19 cellular contexts compared by ENCODE assay signal in genomic region chr6:43282060-43282459, GRCh38. TPM values are rescaled to one million over a fixed set of nuclear protein-coding genes. Genes with fewer than 3 reads are reported as not detected.
DNase-seq lines count a peak whose midpoint lies in the region; ATAC-seq and TF ChIP-seq lines count a peak whose summit lies in the region.
"Had no signal": no experiment of that assay in that cellular context is flagged by ENCODE, and none has a peak within 500 bp of the region (broad histone marks: within the 10 kb centered on the region; RNA-seq: fewer than 3 reads in every experiment).

No MANE protein-coding gene starts in this region.

- DNase-seq in right cardiac atrium (peak in 2 of 3 donors; percentile 1 to 16), right atrium auricular region (ENCODE audit: low spot score) (no peak), nephron progenitor cell (no peak), osteoblast (ENCODE audit: insufficient read length, low spot score, missing footprints) (peak; percentile 51), cerebellar nuclear complex (lab: John Stamatoyannopoulos, UW) (no peak), NCI-H1694 treated with DMSO at 0.1 percent for 48 hours (lab: John Stamatoyannopoulos, UW) (no peak)
- DNase-seq in stimulated activated CD4-positive, alpha-beta T cell treated with anti-CD3 and anti-CD28 coated beads, Interleukin-4, amount 100 ng/mL, for 4 hours: no peak
- DNase-seq: 8988T; CD8-positive, alpha-beta T cell; GDM1; H7 had no signal

- no peaks in the 10 kb centered on the region for H3K36me3 Mint-ChIP-seq in nephron progenitor cell (ENCODE audit: low read depth)
- H3K36me3 Mint-ChIP-seq: CD8-positive, alpha-beta T cell had no signal

- H3K79me2 ChIP-seq in OCI-LY3 (ENCODE audit: low read length): no peaks in the 10 kb centered on the region
- no peaks in the 10 kb centered on the region for H3K79me2 ChIP-seq in osteoblast (ENCODE audit: insufficient read depth, low read length)

- H3K9me3 Mint-ChIP-seq in nephron progenitor cell: no peaks in the 10 kb centered on the region
- H3K9me3 Mint-ChIP-seq: CD8-positive, alpha-beta T cell; GM23338 had no signal

- H3K27ac ChIP-seq in right cardiac atrium (ENCODE audit: low read length) (no peak overlapping the region), right atrium auricular region (no peak overlapping the region), OCI-LY3 (ENCODE audit: low read length) (no peak overlapping the region), osteoblast (ENCODE audit: low read depth, low read length) (no peak overlapping the region)
- H3K27ac ChIP-seq: BLaER1 had no signal

- peak overlapping the region; percentile 80 for H3K27ac Mint-ChIP-seq in nephron progenitor cell
- H3K27ac Mint-ChIP-seq: CD8-positive, alpha-beta T cell; GM23338 had no signal

- H3K4me1 Mint-ChIP-seq in nephron progenitor cell: peaks cover 51% of the 10 kb centered on the region

- H3K27me3 ChIP-seq in right cardiac atrium (ENCODE audit: control insufficient read depth, insufficient read depth) (no peaks in the 10 kb centered on the region), right atrium auricular region (no peaks in the 10 kb centered on the region), OCI-LY3 (ENCODE audit: low read depth, low read length) (peaks cover 14% of the 10 kb centered on the region; the same call in 1 of the 2 replicates), osteoblast (ENCODE audit: insufficient read depth, low read length) (peaks cover 5% of the 10 kb centered on the region)

- TF ChIP-seq CTCF in right atrium auricular region (IDR thresholded peaks at IDR 0.05) (no peak), OCI-LY3 (IDR thresholded peaks at IDR 0.05; ENCODE audit: low read depth, low read length) (no peak), nephron progenitor cell (IDR thresholded peaks at IDR 0.05) (no peak), osteoblast (IDR thresholded peaks at IDR 0.05; ENCODE audit: extremely low read depth, low read depth, low read length) (no peak)

- 0 out of 2 replicates have a peak overlapping the region, but pooled peaks have one; percentile 43 for H2AFZ ChIP-seq in OCI-LY3 (ENCODE audit: low read depth, low read length)
- H2AFZ ChIP-seq in osteoblast (ENCODE audit: low read length): no peak overlapping the region
- H2AFZ ChIP-seq: GM23338 had no signal

- no peak for ATAC-seq in right cardiac atrium
- ATAC-seq: CD8-positive, alpha-beta T cell; GM23338; HCT116 had no signal

- H3K4me2 ChIP-seq in OCI-LY3 (ENCODE audit: low read length): no peak overlapping the region
- H3K4me2 ChIP-seq in osteoblast (ENCODE audit: insufficient read depth, low read length): no peak overlapping the region
- H3K4me2 ChIP-seq: GM23338 had no signal

- H3K9ac ChIP-seq in OCI-LY3 (ENCODE audit: low read length): no peak overlapping the region
- H3K9ac ChIP-seq: BLaER1 had no signal

- no peaks in the 10 kb centered on the region for H3K4me1 ChIP-seq in right cardiac atrium (ENCODE audit: control insufficient read depth, insufficient read depth, low read length)
- no peaks in the 10 kb centered on the region for H3K4me1 ChIP-seq in right atrium auricular region
- no peaks in the 10 kb centered on the region for H3K4me1 ChIP-seq in OCI-LY3 (ENCODE audit: low read length)
- peaks cover 19% of the 10 kb centered on the region for H3K4me1 ChIP-seq in osteoblast (ENCODE audit: insufficient read depth, low read length)

- H3K9me3 ChIP-seq in right cardiac atrium (ENCODE audit: control insufficient read depth, low read length) (no peaks in the 10 kb centered on the region), right atrium auricular region (no peaks in the 10 kb centered on the region), OCI-LY3 (ENCODE audit: insufficient read depth, low read length) (no peaks in the 10 kb centered on the region), osteoblast (ENCODE audit: low read depth, low read length) (no peaks in the 10 kb centered on the region)
- H3K9me3 ChIP-seq: BLaER1 had no signal

- intact Hi-C loops in right cardiac atrium (cut with DNase I): no loop called here

- no peaks in the 10 kb centered on the region for H4K20me1 ChIP-seq in OCI-LY3 (ENCODE audit: insufficient read depth, low read length)
- no peaks in the 10 kb centered on the region for H4K20me1 ChIP-seq in osteoblast (ENCODE audit: insufficient read depth, low read length)
- H4K20me1 ChIP-seq: BLaER1 had no signal

- 70% methylated on average over 9 of the region's 9 CpGs for WGBS in right cardiac atrium

- H3K4me3 ChIP-seq in right cardiac atrium (ENCODE audit: low read length) (no peak overlapping the region), right atrium auricular region (no peak overlapping the region), OCI-LY3 (ENCODE audit: low read length) (no peak overlapping the region), osteoblast (ENCODE audit: insufficient read depth, low read length) (no peak overlapping the region)
- H3K4me3 ChIP-seq: BLaER1, GM23338 had no signal

- H3K27me3 Mint-ChIP-seq in nephron progenitor cell (ENCODE audit: low read depth, poor library complexity): peaks cover 37% of the 10 kb centered on the region

- no peaks in the 10 kb centered on the region for H3K36me3 ChIP-seq in right atrium auricular region
- no peaks in the 10 kb centered on the region for H3K36me3 ChIP-seq in OCI-LY3 (replicated peaks; ENCODE audit: low read depth, low read length)
- H3K36me3 ChIP-seq in osteoblast (ENCODE audit: insufficient read depth, low read length): no peaks in the 10 kb centered on the region
- H3K36me3 ChIP-seq: BLaER1 had no signal

- H3K4me3 Mint-ChIP-seq in nephron progenitor cell: no peak overlapping the region
- H3K4me3 Mint-ChIP-seq: CD8-positive, alpha-beta T cell; GM23338 had no signal

RNA-seq across cellular contexts. Expression of gene SLC22A7, which starts 16.0 kb away (rescaled TPM):
- total RNA-seq in right cardiac atrium (not detected), right atrium auricular region (not detected), osteoblast (not detected in 2 replicates)
- polyA plus RNA-seq in right cardiac atrium: not detected
- total RNA-seq: A673; CD8-positive, alpha-beta T cell; Daoy; GM23338; H7; HT-29 had no signal
- polyA plus RNA-seq: AG04450 had no signal

RNA-seq across cellular contexts. Expression of gene CRIP3, which starts 26.6 kb away (rescaled TPM):
- total RNA-seq in right cardiac atrium (1 to 10 TPM; 1.5 to 3.4 (median 2.7) TPM), right atrium auricular region (1 to 10 TPM in 1 of 2 donors, not detected in 1; 1.5 TPM), osteoblast (0.59 TPM in 1 of 2 replicates, not detected in the other)
- 2.6 TPM for polyA plus RNA-seq in right cardiac atrium
- total RNA-seq: HT-29 had no signal
- polyA plus RNA-seq: AG04450 had no signal

RNA-seq across cellular contexts. Expression of gene TTBK1, which starts 38.8 kb away (rescaled TPM):
- total RNA-seq in right cardiac atrium (under 1 TPM; 0.33 to 0.69 (median 0.58) TPM), right atrium auricular region (under 1 TPM; 0.12 to 0.15 TPM), osteoblast (under 0.01 TPM in 1 of 2 replicates, not detected in the other)
- 0.29 TPM for polyA plus RNA-seq in right cardiac atrium
- total RNA-seq: A673, Daoy, H7 had no signal
- polyA plus RNA-seq: AG04450 had no signal

RNA-seq across cellular contexts. Expression of gene DNPH1, which starts 52.8 kb away (rescaled TPM):
- 10 to 100 TPM; 25.7 to 43.2 (median 33.8) TPM for total RNA-seq in right cardiac atrium
- polyA plus RNA-seq in right cardiac atrium: 60.4 TPM
- 10 to 100 TPM; 38.4 to 63.9 TPM for total RNA-seq in right atrium auricular region
- total RNA-seq in osteoblast: 32.9 and 33.3 TPM in 2 replicates

Comparison
In these comparisons a context has a peak if more than half of its experiments do, and no peak if none do; other contexts are left out.
1. DNase-seq: peak in right cardiac atrium (2 of 3) and osteoblast (single experiment); none in right atrium auricular region (single experiment), nephron progenitor cell (single experiment), stimulated activated CD4-positive, alpha-beta T cell treated with anti-CD3 and anti-CD28 coated beads, Interleukin-4, amount 100 ng/mL, for 4 hours (0 of 2), cerebellar nuclear complex (0 of 2) and NCI-H1694 treated with DMSO at 0.1 percent for 48 hours (single experiment).